In the genomic region with DNA sequence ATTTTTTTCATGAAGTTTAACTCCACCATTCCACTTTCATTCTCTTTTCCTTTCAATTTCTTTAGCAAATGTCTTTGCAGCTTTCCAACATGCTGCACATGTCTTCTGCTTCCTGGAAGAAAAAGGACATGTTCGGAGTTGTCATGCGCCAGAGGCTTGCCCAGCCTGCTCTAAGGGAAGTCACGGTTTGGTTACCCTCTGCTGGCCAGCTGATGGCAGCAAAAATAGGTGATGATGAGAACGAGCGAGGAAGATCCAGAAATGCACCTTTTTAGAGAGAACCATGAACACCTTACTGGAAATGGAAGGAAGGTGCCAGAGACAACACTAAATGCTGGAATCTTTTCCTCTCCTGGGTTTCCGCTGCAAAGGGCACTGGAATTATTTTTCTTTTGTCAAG, we compare ENCODE assay signal across 13 cellular contexts. TPM values are rescaled to one million over a fixed set of nuclear protein-coding genes. Genes with fewer than 3 reads are reported as not detected.
DNase-seq lines count a peak whose midpoint lies in the region; ATAC-seq and TF ChIP-seq lines count a peak whose summit lies in the region.
"Had no signal": no experiment of that assay in that cellular context is flagged by ENCODE, and none has a peak within 500 bp of the region (broad histone marks: within the 10 kb centered on the region; RNA-seq: fewer than 3 reads in every experiment).

No MANE protein-coding gene starts in this region.

- CTCF ChIA-PET in RWPE1 (lab: Yijun Ruan, JAX): no interaction called here

- H3K36me3 Mint-ChIP-seq in immature natural killer cell: no peaks in the 10 kb centered on the region

- H3K36me3 ChIP-seq in BLaER1: peaks cover 8% of the 10 kb centered on the region; the same call in 1 of the 2 replicates

- no peaks in the 10 kb centered on the region for H3K9me3 Mint-ChIP-seq in immature natural killer cell

- TF ChIP-seq CTCF in GM12874 (IDR thresholded peaks at IDR 0.05; ENCODE audit: insufficient read depth, low read depth, low read length) (0 out of 2 replicates have a peak, but pooled peaks have one; percentile 16), RWPE1 (conservative IDR thresholded peaks at IDR 0.05; ENCODE audit: low read depth) (peak; percentile 44)

- no peak for ATAC-seq in HG03342 (IDR thresholded peaks at IDR 0.05; ENCODE audit: unreplicated experiment)
- ATAC-seq in HG03460 (IDR thresholded peaks at IDR 0.05; ENCODE audit: unreplicated experiment): no peak

- H3K4me2 ChIP-seq in BLaER1: peak overlapping the region; percentile 56
- H3K4me2 ChIP-seq: PC-9 had no signal

- no peaks in the 10 kb centered on the region for H3K9me3 ChIP-seq in BLaER1

- no peaks in the 10 kb centered on the region for H4K20me1 ChIP-seq in BLaER1

- H3K4me1 Mint-ChIP-seq in immature natural killer cell: peaks cover 16 to 32% of the 10 kb centered on the region in 2 donors

- no peak overlapping the region for H3K9ac ChIP-seq in BLaER1

- H3K4me3 Mint-ChIP-seq in immature natural killer cell: peak overlapping the region in 3 of 5 donors; percentile 20 to 66 (median 27)

- POLR2A ChIA-PET in RWPE1 (lab: Yijun Ruan, JAX; ENCODE audit: low non-redundant PET): interaction anchor here (0.7 kb wide), 1 partner anchor 80 kb away, joined by 3 read pairs; no protein-coding TSS in a partner anchor

- H3K27ac ChIP-seq in BLaER1 (0 out of 2 replicates have a peak overlapping the region, but pooled peaks have one; percentile 55), RWPE1 (peak overlapping the region; percentile 24)
- H3K27ac ChIP-seq: PC-9, skin epidermis had no signal

- no peaks in the 10 kb centered on the region for H3K27me3 ChIP-seq in BLaER1

- no peak overlapping the region for H3K4me3 ChIP-seq in BLaER1
- H3K4me3 ChIP-seq: PC-9, skin epidermis had no signal

- peaks cover 31% of the 10 kb centered on the region for H3K4me1 ChIP-seq in BLaER1

- no peak overlapping the region for H3K27ac Mint-ChIP-seq in immature natural killer cell

- peak; percentile 33 for DNase-seq in RWPE1 (ENCODE audit: low spot score)
- DNase-seq in immature natural killer cell: peak in 2 of 3 donors; percentile 8 to 10
- no peak for DNase-seq in DMS153 (lab: John Stamatoyannopoulos, UW)
- DNase-seq in NCI-H187 treated with DMSO at 0.1 percent for 48 hours (lab: John Stamatoyannopoulos, UW): no peak
- DNase-seq: DMS79 treated with DMSO at 0.1 percent for 48 hours; foreskin melanocyte; PC-9; stimulated activated naive CD4-positive, alpha-beta T cell had no signal

- H3K27me3 Mint-ChIP-seq in immature natural killer cell (ENCODE audit: low read depth in 3 of 3): peaks cover 3 to 5% (median 4%) of the 10 kb centered on the region in 3 donors

RNA-seq across cellular contexts. Expression of gene ZSCAN21, which starts 4.9 kb away (rescaled TPM):
- polyA plus RNA-seq in immature natural killer cell: 1 to 10 TPM; 2.3 to 9.8 (median 4.0) TPM

RNA-seq across cellular contexts. Expression of gene ZKSCAN1, which starts 29.3 kb away (rescaled TPM):
- 10 to 100 TPM; 14.4 to 48.9 (median 18.7) TPM for polyA plus RNA-seq in immature natural killer cell

RNA-seq across cellular contexts. Expression of gene ZNF3, which starts 36.8 kb away (rescaled TPM):
- polyA plus RNA-seq in immature natural killer cell: 10 to 100 TPM in 2 of 3 donors, 1 to 10 TPM in 1; 5.2 to 21.2 (median 12.2) TPM

RNA-seq across cellular contexts. Expression of gene COPS6, which starts 44.0 kb away (rescaled TPM):
- 100 to 1,000 TPM; 163 to 289 (median 163) TPM for polyA plus RNA-seq in immature natural killer cell

RNA-seq across cellular contexts. Expression of gene MCM7, which starts 56.5 kb away (rescaled TPM):
- polyA plus RNA-seq in immature natural killer cell: 10 to 100 TPM; 40.3 to 59.0 (median 54.4) TPM

Comparison
In these comparisons a context has a peak if more than half of its experiments do, and no peak if none do; other contexts are left out.
1. DNase-seq: peak in RWPE1 (single experiment) and immature natural killer cell (2 of 3); none in DMS153 (single experiment) and NCI-H187 treated with DMSO at 0.1 percent for 48 hours (single experiment).